16 cellular contexts compared by ENCODE assay signal in genomic region chrX:18422325-18422724, GRCh38. TPM values are rescaled to one million over a fixed set of nuclear protein-coding genes. Genes with fewer than 3 reads are reported as not detected.
A peak's percentile ranks its signal among the peaks of the same experiment; 100 is the strongest.
DNase-seq lines count a peak whose midpoint lies in the region; ATAC-seq, FAIRE-seq and TF ChIP-seq lines count a peak whose summit lies in the region.
"Had no signal": no experiment of that assay in that cellular context is flagged by ENCODE, and none has a peak within 500 bp of the region (broad histone marks: within the 10 kb centered on the region; RNA-seq: fewer than 3 reads in every experiment).

No MANE protein-coding gene starts in this region.

- ATAC-seq in GM12878, result no peak
- no peak for ATAC-seq in HG03469 (IDR thresholded peaks at IDR 0.05; ENCODE audit: unreplicated experiment)
- no peak for ATAC-seq in GM19351 (IDR thresholded peaks at IDR 0.05; ENCODE audit: unreplicated experiment)
- ATAC-seq in GM18867 (IDR thresholded peaks at IDR 0.05; ENCODE audit: unreplicated experiment), result no peak
- ATAC-seq: stimulated activated naive CD8-positive, alpha-beta T cell treated with anti-CD3 and anti-CD28 coated beads, Interleukin-15, Interleukin-2, amounts not matched to agents 100 U/mL and 50 U/mL, for 24 hours had no signal

- POLR2A ChIA-PET in GM12878 (lab: Charles Lee), result no interaction called here

- H3K9ac ChIP-seq in GM12878 (ENCODE audit: control insufficient read depth, insufficient read depth, low read length), result no peak overlapping the region

- no peaks in the 10 kb centered on the region for H3K79me2 ChIP-seq in GM12878 (ENCODE audit: control insufficient read depth, insufficient read depth, low read length)

- peak overlapping the region; percentile 63 for H3K4me3 Mint-ChIP-seq in HFFc6
- H3K4me3 Mint-ChIP-seq: activated naive CD8-positive, alpha-beta T cell treated with anti-CD3 and anti-CD28 coated beads, Interleukin-2, amount 10 ng/mL, durations not matched to agents 7 days and 5 days had no signal

- no peak for TF ChIP-seq EP300 in GM12878 (IDR thresholded peaks at IDR 0.05; ENCODE audit: borderline replicate concordance in 1 of 2, control insufficient read depth in 1 of 2, low read depth in 2 of 2, low read length in 2 of 2)

- FAIRE-seq in GM12878 (lab: Jason Lieb, UNC) (no peak), H54 (lab: Jason Lieb, UNC) (no peak)

- no peak overlapping the region for H3K4me2 ChIP-seq in GM12878 (ENCODE audit: control insufficient read depth, insufficient read depth)

- no peaks in the 10 kb centered on the region for H3K9me3 Mint-ChIP-seq in HFFc6
- H3K9me3 Mint-ChIP-seq: activated naive CD8-positive, alpha-beta T cell treated with anti-CD3 and anti-CD28 coated beads, Interleukin-2, amount 10 ng/mL, durations not matched to agents 7 days and 5 days; CD4-positive, CD25-positive, alpha-beta regulatory T cell had no signal

- no peaks in the 10 kb centered on the region; the same call in 2 of the 3 replicates for H3K9me3 ChIP-seq in GM12878 (replicated peaks; ENCODE audit: control insufficient read depth, insufficient read depth, low read length)
- H3K9me3 ChIP-seq: prostate gland had no signal

- no peak overlapping the region for H3K4me3 ChIP-seq in GM12878
- H3K4me3 ChIP-seq: prostate gland had no signal

- BruUV-seq in GM12878 (replicated peaks; lab: Mats Ljungman, UMichigan), result no TSS peak

- H3K4me1 Mint-ChIP-seq in HFFc6 (ENCODE audit: low read depth), result peaks cover 34% of the 10 kb centered on the region

- no peak for TF ChIP-seq RAD21 in GM12878 (IDR thresholded peaks at IDR 0.05; ENCODE audit: insufficient read depth, low read depth, low read length)

- intact Hi-C loops in GM12878 (cut with micrococcal nuclease; ENCODE audit: unreplicated experiment), result loop anchor here (10.0 kb wide), 1 partner anchor 252 kb away; the partner anchor contains the start of gene RS1

- RAD21 ChIA-PET in GM12878 (lab: Charles Lee; ENCODE audit: unreplicated experiment), result no interaction called here

- no peak overlapping the region for H3K27ac ChIP-seq in GM12878 (ENCODE audit: control insufficient read depth, insufficient read depth)
- H3K27ac ChIP-seq: prostate gland had no signal

- H2AFZ ChIP-seq in GM12878 (ENCODE audit: control insufficient read depth, low read depth, low read length), result no peak overlapping the region

- H3K27me3 ChIP-seq in GM12878 (replicated peaks in 1 of 2; ENCODE audit: control insufficient read depth in 2 of 2, insufficient read depth in 2 of 2, low read length in 1 of 2), result 0 out of 4 replicates have a peak, but pooled peaks cover 0 to 2% of the 10 kb centered on the region in 2 experiments

- DNase-seq in AG08396 (ENCODE audit: low spot score) (peak; percentile 61), HFFc6 (peak; percentile 88), GM12878 (ENCODE audit: low read depth, low spot score) (no peak), iris pigment epithelial cell (ENCODE audit: low read depth) (peak; percentile 84), H54 (ENCODE audit: insufficient read length, low spot score) (no peak)
- DNase-seq: activated naive CD8-positive, alpha-beta T cell treated with anti-CD3 and anti-CD28 coated beads, Interleukin-2, amount 10 ng/mL, durations not matched to agents 7 days and 5 days; CD4-positive, CD25-positive, alpha-beta regulatory T cell; effector CD8-positive, alpha-beta T cell; NCI-H1417 treated with DMSO at 0.1 percent for 48 hours; NCI-H526; Right ventricle myocardium superior; stimulated activated naive CD8-positive, alpha-beta T cell treated with anti-CD3 and anti-CD28 coated beads, Interleukin-15, Interleukin-2, amounts not matched to agents 100 U/mL and 50 U/mL, for 24 hours had no signal

- CTCF ChIA-PET in GM12878 (lab: Yijun Ruan, JAX), result no interaction called here

- 18% methylated on average over 5 of the region's 5 CpGs for WGBS in GM12878 (ENCODE audit: insufficient coverage, insufficient replicate concordance, low lambda C conversion rate, missing lambda C conversion rate)

- no peaks in the 10 kb centered on the region for H3K27me3 Mint-ChIP-seq in HFFc6 (ENCODE audit: insufficient read depth)

- TF ChIP-seq POLR2A in GM12878 (IDR thresholded peaks at IDR 0.05; ENCODE audit: low read depth, low read length) (no peak), H54 (IDR thresholded peaks at IDR 0.05; ENCODE audit: low read depth, low read length) (no peak)

- H4K20me1 ChIP-seq in GM12878 (ENCODE audit: control insufficient read depth, insufficient read depth), result no peaks in the 10 kb centered on the region

- peak; percentile 22; the same call in 1 of the 2 replicates for TF ChIP-seq CTCF in HFFc6 (IDR thresholded peaks at IDR 0.05)
- TF ChIP-seq CTCF in GM12878 (IDR thresholded peaks at IDR 0.05 in 2 of 3, conservative IDR thresholded peaks at IDR 0.05 in 1 of 3; ENCODE audit: control insufficient read depth in 2 of 3, extremely low read depth in 1 of 3, insufficient read depth in 1 of 3, low read depth in 3 of 3, low read length in 3 of 3), result no peak

- peak overlapping the region; percentile 84 for H3K27ac Mint-ChIP-seq in HFFc6
- H3K27ac Mint-ChIP-seq: activated naive CD8-positive, alpha-beta T cell treated with anti-CD3 and anti-CD28 coated beads, Interleukin-2, amount 10 ng/mL, durations not matched to agents 7 days and 5 days; CD4-positive, CD25-positive, alpha-beta regulatory T cell had no signal

- H3K36me3 Mint-ChIP-seq in HFFc6 (ENCODE audit: low read depth), result no peaks in the 10 kb centered on the region
- H3K36me3 Mint-ChIP-seq: activated naive CD8-positive, alpha-beta T cell treated with anti-CD3 and anti-CD28 coated beads, Interleukin-2, amount 10 ng/mL, durations not matched to agents 7 days and 5 days; CD4-positive, CD25-positive, alpha-beta regulatory T cell had no signal

- in situ Hi-C loops in GM12878 (cut with MboI), result no loop called here

- no peaks in the 10 kb centered on the region for H3K36me3 ChIP-seq in GM12878 (ENCODE audit: control insufficient read depth in 2 of 2, insufficient read depth in 2 of 2, low read length in 1 of 2)
- H3K36me3 ChIP-seq: prostate gland had no signal

- peaks cover 2% of the 10 kb centered on the region; the same call in 1 of the 2 replicates for H3K4me1 ChIP-seq in GM12878 (ENCODE audit: control insufficient read depth, insufficient read depth, low read length)
- H3K4me1 ChIP-seq: prostate gland had no signal

- SMC1A ChIA-PET in GM12878 (lab: Charles Lee; ENCODE audit: uncharacterized antibody, unreplicated experiment), result interaction anchor here (1.7 kb wide), 1 partner anchor 12 kb away, joined by 3 read pairs; no protein-coding TSS in a partner anchor

TF ChIP-seq in GM12878, 131 proteins besides CTCF, POLR2A, EP300 and RAD21:
- TF ChIP-seq NFYA (IDR thresholded peaks at IDR 0.05; ENCODE audit: borderline replicate concordance, low read depth, low read length) (no peak), ASH2L (IDR thresholded peaks at IDR 0.05; ENCODE audit: borderline replicate concordance, low read depth) (no peak), EED (IDR thresholded peaks at IDR 0.05; ENCODE audit: low read depth) (peak; percentile 61; the same call in 1 of the 2 replicates), ATF7 (IDR thresholded peaks at IDR 0.05; ENCODE audit: low read depth) (peak; percentile 75), JUNB (IDR thresholded peaks at IDR 0.05) (peak; percentile 51; the same call in 1 of the 2 replicates), CHD2 (IDR thresholded peaks at IDR 0.05; ENCODE audit: borderline replicate concordance, low read depth, low read length) (no peak)

RNA-seq across cellular contexts. Expression of gene CDKL5, which starts 3.1 kb away (rescaled TPM):
- 1 to 10 TPM; 5.6 to 5.9 (median 5.8) TPM for total RNA-seq in HFFc6 (2021; fragmentation: NEBNext Ultra II Directional; extraction: Animal tissue kit (Norgen Biotek cat#: 25700))
- 34.6 and 36.4 TPM in 2 replicates for total RNA-seq in GM12878 (2013; cell fraction: nucleolus; rRNA removed)
- total RNA-seq in GM12878 (2014; rRNA removed) (7.3 and 10.2 TPM in 2 replicates), GM12878 (2014; rRNA removed; fragmentation: Illumina TruSeq; extraction: Trizol) (11.2 and 12.4 TPM in 2 replicates), GM12878 (2021) (14.5 and 15.3 TPM in 2 replicates)
- polyA plus RNA-seq in GM12878 (2011; ENCODE audit: low read depth), result 0.59 TPM
- polyA plus RNA-seq in GM12878 (2011; rRNA removed) (1.9 and 2.3 TPM in 2 replicates), GM12878 (2014; fragmentation: Illumina TruSeq; extraction: Trizol) (9.4 and 11.5 TPM in 2 replicates), GM12878 (2014; fragmentation: Nextera tagmentation; extraction: Ambion mirVana) (1 to 10 TPM; 1.4 to 2.3 TPM), GM12878 (2014; rRNA removed) (5.8 and 6.6 TPM in 2 replicates), GM12878 (2016; fragmentation: Nextera tagmentation; extraction: Ambion mirVana) (1 to 10 TPM; 4.9 to 6.0 TPM)
- polyA plus RNA-seq in GM12878 (2011; cell fraction: cytosol; rRNA removed), result 0.92 and 1.1 TPM in 2 replicates
- 1.4 and 1.5 TPM in 2 replicates for polyA plus RNA-seq in GM12878 (2011; cell fraction: nucleus; rRNA removed)
- 0.93 and 1.0 TPM in 2 replicates for polyA plus RNA-seq in GM12878 (2012)
- 4.9 and 5.2 TPM in 2 replicates for polyA minus RNA-seq in GM12878 (2011; rRNA and poly(A)+ RNA removed)
- 1.0 and 1.1 TPM in 2 replicates for polyA minus RNA-seq in GM12878 (2011; cell fraction: cytosol; rRNA and poly(A)+ RNA removed)
- polyA minus RNA-seq in GM12878 (2011; cell fraction: nucleus; rRNA and poly(A)+ RNA removed), result 2.4 and 2.5 TPM in 2 replicates

Comparison
In these comparisons a context has a peak if more than half of its experiments do, and no peak if none do; other contexts are left out.
1. DNase-seq: peak in AG08396 (single experiment), HFFc6 (single experiment) and iris pigment epithelial cell (single experiment); none in GM12878 (single experiment) and H54 (single experiment).